Comparison of ENCODE assay signal across 16 cellular contexts in genomic region chr20:11248691-11249178, GRCh38.
A peak's percentile ranks its signal among the peaks of the same experiment; 100 is the strongest.
DNase-seq lines count a peak whose midpoint lies in the region.
"Had no signal": no experiment of that assay in that cellular context is flagged by ENCODE, and none has a peak within 500 bp of the region (broad histone marks: within the 10 kb centered on the region; RNA-seq: fewer than 3 reads in every experiment).

No MANE protein-coding gene starts in this region.

- DNase-seq in NCI-H1436 (lab: John Stamatoyannopoulos, UW), result peak; percentile 16
- no peak for DNase-seq in NCI-H1436 treated with DMSO at 0.1 percent for 48 hours (lab: John Stamatoyannopoulos, UW)
- DNase-seq in amniotic epithelial cell (ENCODE audit: low read depth), result peak; percentile 40
- DNase-seq in medulla oblongata (ENCODE audit: extremely low spot score), result peak; percentile 81
- DNase-seq in DMS79 (lab: John Stamatoyannopoulos, UW), result no peak
- DNase-seq in DMS 273 (lab: John Stamatoyannopoulos, UW; ENCODE audit: unreplicated experiment), result no peak
- DNase-seq in SIG-M5 treated with dmso at 0.1 percent for 504 hours (lab: John Stamatoyannopoulos, UW; ENCODE audit: unreplicated experiment), result no peak
- DNase-seq: activated CD4-positive, CD25-positive, alpha-beta regulatory T cell treated with anti-CD3 and anti-CD28 coated beads, Interleukin-2, amount 50 U/mL, for 72 hours; effector CD4-positive, alpha-beta T cell; NCI-H1694 treated with DMSO at 0.1 percent for 48 hours; SJCRH30; stimulated activated CD4-positive, alpha-beta T cell treated with anti-CD3 and anti-CD28 coated beads, Interleukin-4, amount 100 ng/mL, for 1 hour had no signal

- peak overlapping the region; percentile 40 for H3K27ac ChIP-seq in temporal lobe (ENCODE audit: low read depth, low read length)
- H3K27ac ChIP-seq: 22Rv1, esophagus muscularis mucosa, parathyroid adenoma, SJCRH30 had no signal

Comparison
In these comparisons a context has a peak if more than half of its experiments do, and no peak if none do; other contexts are left out.
1. DNase-seq: peak in NCI-H1436 (single experiment), amniotic epithelial cell (single experiment) and medulla oblongata (single experiment); none in NCI-H1436 treated with DMSO at 0.1 percent for 48 hours (single experiment), DMS79 (single experiment), DMS 273 (single experiment) and SIG-M5 treated with dmso at 0.1 percent for 504 hours (single experiment).